In the genomic region with DNA sequence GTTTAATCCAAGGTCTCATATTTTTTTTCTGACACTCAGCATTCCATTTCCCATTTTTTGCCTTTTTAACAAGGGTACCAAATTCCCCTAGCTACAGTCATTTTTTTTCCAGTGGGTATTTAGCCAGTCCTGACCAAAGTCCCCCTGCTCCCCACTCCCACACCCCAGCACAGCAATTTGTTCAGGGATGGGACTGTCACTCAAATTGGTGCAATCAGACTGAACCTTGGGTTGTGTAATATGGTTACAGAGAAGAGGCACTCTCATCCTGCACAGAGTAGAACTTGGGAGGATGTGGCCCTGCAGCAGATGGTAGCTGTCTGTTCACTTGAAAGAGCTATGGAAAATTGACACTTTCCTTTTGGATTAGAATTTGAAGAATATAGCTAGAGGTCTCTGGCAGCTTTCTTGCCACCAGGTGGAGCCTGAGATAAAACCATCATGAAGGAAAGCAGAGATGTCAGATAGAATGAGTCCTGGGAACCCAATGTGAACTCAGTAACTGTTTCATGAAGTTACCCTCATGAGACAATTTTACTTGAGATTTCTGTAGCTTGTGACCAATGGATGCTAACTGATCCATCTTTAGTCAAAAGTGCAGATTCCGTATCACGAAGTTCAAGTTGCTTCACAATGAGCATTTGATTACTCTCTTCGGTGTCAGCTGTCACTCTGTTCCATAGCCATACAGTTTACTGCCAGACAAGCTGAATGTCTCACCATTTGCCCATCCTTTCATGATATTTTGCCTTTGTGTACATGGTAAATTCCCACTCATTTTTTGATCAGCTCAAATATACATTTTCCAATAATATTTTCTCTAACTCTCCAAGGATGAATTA, we compare ENCODE assay signal across 8 cellular contexts.
A peak's percentile ranks its signal among the peaks of the same experiment; 100 is the strongest.
DNase-seq lines count a peak whose midpoint lies in the region; ATAC-seq and TF ChIP-seq lines count a peak whose summit lies in the region.

No MANE protein-coding gene starts in this region.

- peak; percentile 68 for TF ChIP-seq RAD21 in SK-N-SH (IDR thresholded peaks at IDR 0.05; ENCODE audit: low read length)

- H3K9ac ChIP-seq in SK-N-SH = no peak overlapping the region

- CTCF ChIA-PET in MCF 10A (lab: Yijun Ruan, JAX) = interaction anchor here (0.5 to 4.2 kb wide), 64 partner anchors 8 to 1268 kb away, joined by 3 to 53 read pairs (median 4); no protein-coding TSS in a partner anchor
- CTCF ChIA-PET in SK-N-SH (lab: Yijun Ruan, JAX) = interaction anchor here (0.6 to 3.1 kb wide), 15 partner anchors 9 to 905 kb away, joined by 3 to 11 read pairs (median 4); no protein-coding TSS in a partner anchor
- CTCF ChIA-PET in activated CD4-positive, alpha-beta memory T cell treated with anti-CD3 and anti-CD28 coated beads for 36 hours (lab: Charles Lee) = no interaction called here

- TF ChIP-seq EP300 in SK-N-SH (IDR thresholded peaks at IDR 0.05; ENCODE audit: borderline replicate concordance in 1 of 2, low read depth in 1 of 2, low read length in 1 of 2) = no peak

- H3K9me3 Mint-ChIP-seq in MCF 10A (ENCODE audit: unreplicated experiment) (no peaks in the 10 kb centered on the region), CD14-positive monocyte (peaks cover 0 to 2% (median 0%) of the 10 kb centered on the region in 7 donors)
- H3K9me3 Mint-ChIP-seq in activated CD4-positive, alpha-beta memory T cell treated with anti-CD3 and anti-CD28 coated beads for 36 hours = peaks cover 6% of the 10 kb centered on the region

- no peak for TF ChIP-seq POLR2A in breast epithelium (IDR thresholded peaks at IDR 0.05)

- H3K27me3 ChIP-seq in breast epithelium (no peaks in the 10 kb centered on the region), SK-N-SH (ENCODE audit: insufficient read depth) (no peaks in the 10 kb centered on the region)

- H3K4me3 Mint-ChIP-seq in MCF 10A (ENCODE audit: unreplicated experiment) (no peak overlapping the region), CD14-positive monocyte (no peak overlapping the region)
- H3K4me3 Mint-ChIP-seq in activated CD4-positive, alpha-beta memory T cell treated with anti-CD3 and anti-CD28 coated beads for 36 hours = no peak overlapping the region

- H3K27me3 Mint-ChIP-seq in MCF 10A (ENCODE audit: insufficient read depth, unreplicated experiment) (no peaks in the 10 kb centered on the region), CD14-positive monocyte (ENCODE audit: low read depth in 3 of 3) (peaks cover 0 to 2% (median 0%) of the 10 kb centered on the region in 3 donors)
- H3K27me3 Mint-ChIP-seq in activated CD4-positive, alpha-beta memory T cell treated with anti-CD3 and anti-CD28 coated beads for 36 hours = no peaks in the 10 kb centered on the region

- H3K79me2 ChIP-seq in SK-N-SH (ENCODE audit: insufficient read depth) = no peaks in the 10 kb centered on the region

- POLR2A ChIA-PET in MCF 10A (lab: Yijun Ruan, JAX) (interaction anchor here (0.7 kb wide), 1 partner anchor 156 kb away, joined by 3 read pairs; no protein-coding TSS in a partner anchor), SK-N-SH (lab: Yijun Ruan, JAX) (no interaction called here)
- POLR2A ChIA-PET in activated CD4-positive, alpha-beta memory T cell treated with anti-CD3 and anti-CD28 coated beads for 36 hours (lab: Charles Lee) = no interaction called here

- no peaks in the 10 kb centered on the region for H3K36me3 ChIP-seq in breast epithelium
- no peaks in the 10 kb centered on the region for H3K36me3 ChIP-seq in SK-N-SH (replicated peaks in 1 of 2; ENCODE audit: control insufficient read depth in 1 of 2, insufficient read depth in 2 of 2, low read length in 1 of 2)

- H3K27ac ChIP-seq in breast epithelium = no peak overlapping the region
- no peak overlapping the region for H3K27ac ChIP-seq in SK-N-SH (ENCODE audit: low read depth in 2 of 2, low read length in 1 of 2)

- no peak overlapping the region for H3K4me2 ChIP-seq in SK-N-SH

- no peaks in the 10 kb centered on the region for H3K9me3 ChIP-seq in breast epithelium
- no peaks in the 10 kb centered on the region for H3K9me3 ChIP-seq in SK-N-SH

- H3K4me1 Mint-ChIP-seq in MCF 10A (ENCODE audit: insufficient read depth, unreplicated experiment) (peaks cover 8% of the 10 kb centered on the region), CD14-positive monocyte (no peaks in the 10 kb centered on the region)
- no peaks in the 10 kb centered on the region for H3K4me1 Mint-ChIP-seq in activated CD4-positive, alpha-beta memory T cell treated with anti-CD3 and anti-CD28 coated beads for 36 hours (ENCODE audit: low read depth)

- H3K9me2 ChIP-seq in SK-N-SH = no peaks in the 10 kb centered on the region; the same call in 1 of the 2 replicates

- no peaks in the 10 kb centered on the region for H3F3A ChIP-seq in SK-N-SH (replicated peaks; ENCODE audit: insufficient read depth)

- H4K20me1 ChIP-seq in SK-N-SH (ENCODE audit: insufficient read depth) = no peaks in the 10 kb centered on the region

- no peak for ATAC-seq in HG02571 (IDR thresholded peaks at IDR 0.05; ENCODE audit: unreplicated experiment)

- no peak overlapping the region for H2AFZ ChIP-seq in SK-N-SH (ENCODE audit: low read depth)

- TF ChIP-seq CTCF in MCF 10A (IDR thresholded peaks at IDR 0.05; ENCODE audit: unreplicated experiment) = peak; percentile 54
- TF ChIP-seq CTCF in breast epithelium (IDR thresholded peaks at IDR 0.05) = no peak
- TF ChIP-seq CTCF in LNCAP (IDR thresholded peaks at IDR 0.05) = peak; percentile 69
- peak; percentile 75 for TF ChIP-seq CTCF in SK-N-SH (IDR thresholded peaks at IDR 0.05)
- TF ChIP-seq CTCF in CD14-positive monocyte (IDR thresholded peaks at IDR 0.05) = no peak

- intact Hi-C loops in MCF 10A (cut with micrococcal nuclease) = loop anchor here (1.0 kb wide), 5 partner anchors 289 to 875 kb away; no protein-coding TSS in a partner anchor
- intact Hi-C loops in breast epithelium (cut with DNase I; ENCODE audit: low total_unique reads) = no loop called here
- intact Hi-C loops in CD14-positive monocyte (cut with micrococcal nuclease) = no loop called here
- intact Hi-C loops in activated CD4-positive, alpha-beta memory T cell treated with anti-CD3 and anti-CD28 coated beads for 36 hours (cut with micrococcal nuclease) = no loop called here

- WGBS in SK-N-SH (ENCODE audit: low lambda C conversion rate) = 86% methylated on average over 3 of the region's 3 CpGs

- H3K36me3 Mint-ChIP-seq in MCF 10A (ENCODE audit: insufficient read depth, unreplicated experiment) (no peaks in the 10 kb centered on the region), CD14-positive monocyte (no peaks in the 10 kb centered on the region)
- no peaks in the 10 kb centered on the region for H3K36me3 Mint-ChIP-seq in activated CD4-positive, alpha-beta memory T cell treated with anti-CD3 and anti-CD28 coated beads for 36 hours

- BruUV-seq in MCF 10A (replicated peaks; lab: Mats Ljungman, UMichigan) = no TSS peak

- H3K4me1 ChIP-seq in breast epithelium (no peaks in the 10 kb centered on the region), SK-N-SH (ENCODE audit: control insufficient read depth in 1 of 2, insufficient read depth in 2 of 2, low read depth in 1 of 2, low read length in 1 of 2) (peaks cover 0 to 4% of the 10 kb centered on the region in 2 experiments; a peak in 2 of 4 replicates)

- peak; percentile 62 for DNase-seq in MCF 10A (ENCODE audit: unreplicated experiment)
- no peak for DNase-seq in breast epithelium (ENCODE audit: low spot score in 2 of 2)
- DNase-seq in SK-N-SH = peak; percentile 6
- peak; percentile 9 for DNase-seq in iPS DF 19.7 (ENCODE audit: low read depth, low spot score)
- DNase-seq in CD14-positive monocyte (ENCODE audit: low spot score) = no peak
- DNase-seq in activated CD4-positive, alpha-beta memory T cell treated with anti-CD3 and anti-CD28 coated beads for 36 hours = no peak

- H3K27ac Mint-ChIP-seq in MCF 10A (ENCODE audit: low read depth, unreplicated experiment) (no peak overlapping the region), CD14-positive monocyte (no peak overlapping the region)
- H3K27ac Mint-ChIP-seq in activated CD4-positive, alpha-beta memory T cell treated with anti-CD3 and anti-CD28 coated beads for 36 hours = no peak overlapping the region

- no peak overlapping the region for H3K4me3 ChIP-seq in breast epithelium
- H3K4me3 ChIP-seq in SK-N-SH (ENCODE audit: low read depth in 2 of 2, low read length in 1 of 2) = no peak overlapping the region; a peak in 1 of 4 replicates

TF ChIP-seq in SK-N-SH, 30 proteins besides CTCF, POLR2A, EP300 and RAD21:
- no peak for TF ChIP-seq RFX5 (IDR thresholded peaks at IDR 0.05; ENCODE audit: low read length)
- TF ChIP-seq SMC3 (IDR thresholded peaks at IDR 0.05; ENCODE audit: low read depth, low read length) = peak; percentile 76
- TF ChIP-seq USF1 (IDR thresholded peaks at IDR 0.05; ENCODE audit: borderline replicate concordance, low read depth) = no peak
- no peak for TF ChIP-seq EZH2phosphoT487 (IDR thresholded peaks at IDR 0.05; ENCODE audit: borderline replicate concordance, low read depth)

Comparison
In these comparisons a context has a peak if more than half of its experiments do, and no peak if none do; other contexts are left out.
1. DNase-seq: peak in MCF 10A (single experiment), SK-N-SH (single experiment) and iPS DF 19.7 (single experiment); none in breast epithelium (0 of 2), CD14-positive monocyte (single experiment) and activated CD4-positive, alpha-beta memory T cell treated with anti-CD3 and anti-CD28 coated beads for 36 hours (single experiment).
2. CTCF ChIP-seq: peak in MCF 10A (single experiment), LNCAP (single experiment) and SK-N-SH (single experiment); none in breast epithelium (0 of 3) and CD14-positive monocyte (single experiment).